In the genomic region with DNA sequence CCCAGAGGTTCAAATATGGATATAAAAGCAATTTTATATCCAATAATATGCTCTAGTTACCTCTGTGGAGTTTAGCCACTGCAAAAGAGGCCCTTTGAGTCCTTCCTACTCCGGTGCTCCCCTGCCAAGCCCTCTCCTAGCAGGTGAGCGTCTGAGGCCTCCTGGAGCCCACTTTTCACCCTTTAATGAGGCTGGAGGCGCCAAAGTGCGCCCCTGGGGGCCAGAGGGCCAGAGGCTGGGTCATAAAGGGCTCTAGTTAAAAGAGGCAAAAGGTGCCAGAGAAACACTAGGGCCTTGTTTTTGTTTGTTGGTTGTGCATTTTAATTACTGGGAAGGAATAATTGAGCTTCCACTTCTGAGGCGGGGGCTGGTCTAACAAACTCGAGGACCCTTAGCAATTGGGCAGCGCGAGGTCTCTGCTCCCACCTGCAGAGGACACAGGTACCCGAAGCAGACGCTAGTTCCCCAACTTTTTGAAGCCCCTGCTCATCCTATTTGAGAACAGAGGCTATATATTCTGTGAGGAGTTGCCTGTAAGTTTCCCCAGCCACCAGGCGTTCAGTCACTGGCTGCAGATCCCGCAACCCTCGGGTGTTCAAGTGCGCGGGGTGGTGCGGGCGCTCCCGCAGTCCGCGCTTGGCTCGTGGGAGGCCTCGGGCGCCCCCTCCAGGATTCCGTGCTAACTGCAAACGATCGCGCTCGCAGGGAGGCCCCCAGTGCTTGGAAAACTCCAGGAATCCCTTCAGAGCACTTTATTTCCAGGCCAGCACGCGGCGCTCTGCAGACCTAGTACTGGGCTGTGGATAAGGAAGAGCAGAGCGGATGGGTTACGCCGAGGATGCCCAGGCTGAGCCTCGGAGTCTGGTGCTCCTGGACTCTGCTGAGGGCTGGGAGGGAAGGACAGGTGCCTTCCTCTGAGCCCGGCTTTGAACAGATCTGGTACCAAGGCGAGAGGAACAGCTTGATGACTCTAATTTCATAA, we compare ENCODE assay signal across 8 cellular contexts. TPM values are rescaled to one million over a fixed set of nuclear protein-coding genes. Genes with fewer than 3 reads are reported as not detected.
A peak's percentile ranks its signal among the peaks of the same experiment; 100 is the strongest.
DNase-seq lines count a peak whose midpoint lies in the region; ATAC-seq and TF ChIP-seq lines count a peak whose summit lies in the region.

No MANE protein-coding gene starts in this region.

- peak overlapping the region; percentile 21 for H3K4me3 ChIP-seq in neural progenitor cell
- peak overlapping the region in 1 of 2 donors; percentile 17 for H3K4me3 ChIP-seq in vagina

- DNase-seq in AG09319 (ENCODE audit: extremely low read depth, low read depth) (peak; percentile 14), NCI-H2029 treated with DMSO at 0.1 percent for 48 hours (lab: John Stamatoyannopoulos, UW) (peak; percentile 5), foreskin keratinocyte (peak in 1 of 2 donors; percentile 75), neural progenitor cell (ENCODE audit: low spot score) (peak; percentile 93), vagina (ENCODE audit: extremely low spot score in 2 of 2) (no peak)
- peak; percentile 33 for DNase-seq in activated T-cell treated with anti-CD3 and anti-CD28 coated beads, Interleukin-2, amount 50 U/mL, for 1 hour

- H3K4me1 Mint-ChIP-seq in neural progenitor cell: peaks cover 14% of the 10 kb centered on the region

- intact Hi-C loops in vagina (cut with DNase I): no loop called here

- no peaks in the 10 kb centered on the region for H3K4me1 ChIP-seq in foreskin keratinocyte
- H3K4me1 ChIP-seq in neural progenitor cell: peaks cover 21% of the 10 kb centered on the region
- peaks cover 9% of the 10 kb centered on the region for H3K4me1 ChIP-seq in vagina

- no peaks in the 10 kb centered on the region for H3K79me2 ChIP-seq in neural progenitor cell (ENCODE audit: low read depth)

- TF ChIP-seq POLR2A in vagina (IDR thresholded peaks at IDR 0.05): no peak

- no peak overlapping the region for H3K27ac Mint-ChIP-seq in neural progenitor cell

- peak overlapping the region; percentile 69 for H2AFZ ChIP-seq in neural progenitor cell (replicated peaks)

- H3K4me2 ChIP-seq in neural progenitor cell: peak overlapping the region; percentile 65

- H3K27me3 ChIP-seq in foreskin keratinocyte (no peaks in the 10 kb centered on the region), neural progenitor cell (peaks cover 42% of the 10 kb centered on the region), vagina (no peaks in the 10 kb centered on the region)

- no peaks in the 10 kb centered on the region for H3K36me3 ChIP-seq in neural progenitor cell
- H3K36me3 ChIP-seq in vagina: no peaks in the 10 kb centered on the region

- H3K9ac ChIP-seq in neural progenitor cell: no peak overlapping the region

- ATAC-seq in GM18517 (IDR thresholded peaks at IDR 0.05; ENCODE audit: unreplicated experiment) (peak; percentile 75), HG02943 (IDR thresholded peaks at IDR 0.05; ENCODE audit: low read depth, unreplicated experiment) (peak; percentile 76), foreskin keratinocyte (peak; percentile 98)

- H3F3A ChIP-seq in neural progenitor cell (ENCODE audit: low read depth): peaks cover 27% of the 10 kb centered on the region

- H3K36me3 Mint-ChIP-seq in neural progenitor cell: no peaks in the 10 kb centered on the region

- TF ChIP-seq CTCF in AG09319 (IDR thresholded peaks at IDR 0.05; ENCODE audit: low read depth, low read length) (peak; percentile 92), foreskin keratinocyte (conservative IDR thresholded peaks at IDR 0.05) (peak; percentile 99), neural progenitor cell (IDR thresholded peaks at IDR 0.05) (peak; percentile 98), vagina (IDR thresholded peaks at IDR 0.05) (peak in 2 of 3 experiments; percentile 56 to 60)

- peaks cover 3% of the 10 kb centered on the region for H3K9me3 Mint-ChIP-seq in neural progenitor cell

- peaks cover 10% of the 10 kb centered on the region for H4K20me1 ChIP-seq in neural progenitor cell (ENCODE audit: low read depth)

- H3K27ac ChIP-seq in foreskin keratinocyte: no peak overlapping the region
- no peak overlapping the region for H3K27ac ChIP-seq in neural progenitor cell
- H3K27ac ChIP-seq in vagina: no peak overlapping the region

- H3K27me3 Mint-ChIP-seq in neural progenitor cell (ENCODE audit: insufficient read depth, low read depth): peaks cover 26% of the 10 kb centered on the region

- H3K9me3 ChIP-seq in neural progenitor cell (ENCODE audit: low read depth) (no peaks in the 10 kb centered on the region), vagina (no peaks in the 10 kb centered on the region)

- peak overlapping the region; percentile 50 for H3K4me3 Mint-ChIP-seq in neural progenitor cell

RNA-seq across cellular contexts. Expression of a gene that starts 14.1 kb away (rescaled TPM):
- total RNA-seq in foreskin keratinocyte (not detected in 2 replicates), neural progenitor cell (ENCODE audit: low replicate concordance) (not detected in 2 replicates), vagina (not detected)
- not detected in 2 replicates for polyA plus RNA-seq in foreskin keratinocyte

RNA-seq across cellular contexts. Expression of a gene that starts 48.1 kb away (rescaled TPM):
- 5.1 and 12.0 TPM in 2 replicates for total RNA-seq in foreskin keratinocyte
- 3.5 and 6.8 TPM in 2 replicates for polyA plus RNA-seq in foreskin keratinocyte
- 10.0 and 15.0 TPM in 2 replicates for total RNA-seq in neural progenitor cell (ENCODE audit: low replicate concordance)
- 20.1 TPM for total RNA-seq in vagina

Comparison
In these comparisons a context has a peak if more than half of its experiments do, and no peak if none do; other contexts are left out.
1. DNase-seq: peak in AG09319 (single experiment), NCI-H2029 treated with DMSO at 0.1 percent for 48 hours (single experiment), activated T-cell treated with anti-CD3 and anti-CD28 coated beads, Interleukin-2, amount 50 U/mL, for 1 hour (single experiment) and neural progenitor cell (single experiment); none in vagina (0 of 2).
2. Peak in every context shown above with its lines, with median percentiles within 50 percentile points of each other: CTCF ChIP-seq and ATAC-seq.